18 cellular contexts compared by ENCODE assay signal in the genomic region with DNA sequence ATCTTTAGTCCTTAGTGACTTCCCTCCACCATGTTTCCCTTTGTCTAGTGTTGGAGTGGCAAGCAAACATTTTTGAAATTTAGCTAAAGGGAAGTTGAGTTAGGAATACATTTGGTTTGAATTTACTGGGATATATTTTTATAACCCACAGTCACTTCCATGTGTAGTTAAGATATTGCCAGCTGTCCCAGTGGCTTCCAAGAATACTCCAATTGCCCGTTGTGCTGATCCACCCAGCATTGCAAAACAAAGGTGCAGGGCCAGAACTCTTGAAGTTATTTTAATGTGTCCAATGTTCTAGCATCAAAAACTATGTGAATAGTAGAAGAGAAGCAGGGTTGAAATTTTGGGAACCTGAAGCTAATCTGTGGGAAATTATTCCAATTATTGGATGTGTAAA.
"Had no signal": no experiment of that assay in that cellular context is flagged by ENCODE, and none has a peak within 500 bp of the region (broad histone marks: within the 10 kb centered on the region; RNA-seq: fewer than 3 reads in every experiment).

No MANE protein-coding gene starts in this region.

- H3K27ac Mint-ChIP-seq: activated naive CD4-positive, alpha-beta T cell treated with anti-CD3 and anti-CD28 coated beads, Interleukin-2, amount 50 U/mL, for 24 hours; mesothelial cell of epicardium; progenitor cell of endocrine pancreas had no signal

- H3K36me3 ChIP-seq: right atrium auricular region, suprapubic skin, transverse colon, uterus had no signal

- H3K4me1 ChIP-seq: uterus had no signal

- DNase-seq: activated CD4-positive, alpha-beta T cell treated with anti-CD3 and anti-CD28 coated beads, Interleukin-2, amount 50 U/mL, for 1 hour; activated CD8-positive, alpha-beta memory T cell treated with anti-CD3 and anti-CD28 coated beads, Interleukin-2, amount 50 U/mL, for 4 hours; activated effector memory CD4-positive, alpha-beta T cell treated with Interleukin-2 at 50 U/mL for 16 hours; activated T-cell treated with anti-CD3 and anti-CD28 coated beads, Interleukin-2, amount 50 U/mL, for 48 hours; small intestine; stimulated activated CD4-positive, alpha-beta T cell treated with anti-CD3 and anti-CD28 coated beads, Interleukin-15, amount 100 ng/mL, for 24 hours; stimulated activated CD4-positive, alpha-beta T cell treated with anti-CD3 and anti-CD28 coated beads, Interleukin-4, amount 100 ng/mL, for 1 hour; stimulated activated naive CD8-positive, alpha-beta T cell treated with anti-CD3 and anti-CD28 coated beads, Interleukin-15, amount 100 ng/mL, for 72 hours; T1000; transverse colon; uterus had no signal

- H3K9me3 ChIP-seq: right atrium auricular region, suprapubic skin, transverse colon, uterus had no signal

- H3K27me3 ChIP-seq: right atrium auricular region, suprapubic skin, transverse colon, uterus had no signal

- H3K4me3 ChIP-seq: right atrium auricular region, suprapubic skin, transverse colon, uterus had no signal

- H3K27me3 Mint-ChIP-seq: activated naive CD4-positive, alpha-beta T cell treated with anti-CD3 and anti-CD28 coated beads, Interleukin-2, amount 50 U/mL, for 24 hours; progenitor cell of endocrine pancreas; stimulated activated naive CD8-positive, alpha-beta T cell treated with anti-CD3 and anti-CD28 coated beads, Interleukin-15, amount 100 ng/mL, for 72 hours had no signal

- ATAC-seq: left lobe of liver; stimulated activated naive CD8-positive, alpha-beta T cell treated with anti-CD3 and anti-CD28 coated beads, Interleukin-15, amount 100 ng/mL, for 72 hours had no signal

- H3K27ac ChIP-seq: right atrium auricular region, suprapubic skin, transverse colon, uterus had no signal

- H3K9me3 Mint-ChIP-seq: activated naive CD4-positive, alpha-beta T cell treated with anti-CD3 and anti-CD28 coated beads, Interleukin-2, amount 50 U/mL, for 24 hours; mesothelial cell of epicardium; neural crest cell; stimulated activated naive CD8-positive, alpha-beta T cell treated with anti-CD3 and anti-CD28 coated beads, Interleukin-15, amount 100 ng/mL, for 72 hours had no signal

- H3K4me3 Mint-ChIP-seq: activated naive CD4-positive, alpha-beta T cell treated with anti-CD3 and anti-CD28 coated beads, Interleukin-2, amount 50 U/mL, for 24 hours; mesothelial cell of epicardium; stimulated activated naive CD8-positive, alpha-beta T cell treated with anti-CD3 and anti-CD28 coated beads, Interleukin-15, amount 100 ng/mL, for 72 hours had no signal
